Comparison of ENCODE assay signal across 38 cellular contexts in genomic region chr21:30497065-30497464, GRCh38. TPM values are rescaled to one million over a fixed set of nuclear protein-coding genes. Genes with fewer than 3 reads are reported as not detected.
"Had no signal": no experiment of that assay in that cellular context is flagged by ENCODE, and none has a peak within 500 bp of the region (broad histone marks: within the 10 kb centered on the region; RNA-seq: fewer than 3 reads in every experiment).

Gene KRTAP19-4, minus strand, starts transcription at chr21:30497165. Its CDS starts 55 bp downstream, at chr21:30497110.

- H3K4me3 ChIP-seq: ascending aorta, body of pancreas, breast epithelium, cardiac muscle cell had no signal

- H3K4me1 ChIP-seq: adrenal gland, ascending aorta, body of pancreas, breast epithelium had no signal

- H3K27ac ChIP-seq: adrenal gland, ascending aorta, body of pancreas, brain microvascular endothelial cell, breast epithelium, cardiac muscle cell had no signal

- H3K27me3 ChIP-seq: adrenal gland, ascending aorta, body of pancreas, brain microvascular endothelial cell, breast epithelium, cardiac muscle cell had no signal

- FAIRE-seq: astrocyte had no signal

- H3K36me3 ChIP-seq: adrenal gland, ascending aorta, brain microvascular endothelial cell, breast epithelium, cardiac muscle cell had no signal

- DNase-seq: activated effector memory CD4-positive, alpha-beta T cell treated with anti-CD3 and anti-CD28 coated beads, Interleukin-2, amount 50 U/mL, for 16 hours; activated effector memory CD4-positive, alpha-beta T cell treated with Interleukin-2 at 50 U/mL for 16 hours; activated gamma-delta T cell; activated gamma-delta T cell treated with Interleukin-2 at 50 U/mL for 16 hours; activated naive CD4-positive, alpha-beta T cell; activated naive CD4-positive, alpha-beta T cell treated with anti-CD3 and anti-CD28 coated beads for 36 hours; activated naive CD4-positive, alpha-beta T cell treated with anti-CD3 and anti-CD28 coated beads, Interleukin-2, amount 10 ng/mL, durations not matched to agents 7 days and 5 days; activated naive CD4-positive, alpha-beta T cell treated with anti-CD3 and anti-CD28 coated beads, Interleukin-2, amount 50 U/mL, for 16 hours; activated naive CD4-positive, alpha-beta T cell treated with Interleukin-2 at 50 U/mL for 16 hours; activated naive CD8-positive, alpha-beta T cell treated with anti-CD3 and anti-CD28 coated beads for 36 hours; activated naive CD8-positive, alpha-beta T cell treated with anti-CD3 and anti-CD28 coated beads, Interleukin-2, amount 10 ng/mL, durations not matched to agents 7 days and 5 days; activated naive CD8-positive, alpha-beta T cell treated with anti-CD3 and anti-CD28 coated beads, Interleukin-2, amount 50 U/mL, for 24 hours; activated T-cell treated with anti-CD3 and anti-CD28 coated beads, Interleukin-2, amount 50 U/mL, for 1 hour; activated T-cell treated with anti-CD3 and anti-CD28 coated beads, Interleukin-2, amount 50 U/mL, for 24 hours; activated T-cell treated with anti-CD3 and anti-CD28 coated beads, Interleukin-2, amount 50 U/mL, for 4 hours; activated T-cell treated with anti-CD3 and anti-CD28 coated beads, Interleukin-2, amount 50 U/mL, for 48 hours; activated T-cell treated with anti-CD3 and anti-CD28 coated beads, Interleukin-2, amount 50 U/mL, for 72 hours; adrenal gland; amniotic stem cell; amygdala; anterior cingulate cortex; aorta; body of pancreas; brain microvascular endothelial cell; caudate nucleus; central memory CD4-positive, alpha-beta T cell; cerebellar nuclear complex had no signal

- H3K9me3 ChIP-seq: ascending aorta, body of pancreas, breast epithelium had no signal

- ATAC-seq: activated naive CD4-positive, alpha-beta T cell treated with anti-CD3 and anti-CD28 coated beads, Interleukin-2, amount 50 U/mL, for 72 hours; activated naive CD8-positive, alpha-beta T cell treated with anti-CD3 and anti-CD28 coated beads, Interleukin-2, amount 50 U/mL, for 24 hours; activated T-cell treated with anti-CD3 and anti-CD28 coated beads, Interleukin-2, amount 50 U/mL, for 4 hours; activated T-cell treated with anti-CD3 and anti-CD28 coated beads, Interleukin-2, amount 50 U/mL, for 72 hours; activated T-helper 17 cell treated with anti-CD3 and anti-CD28 coated beads, Interleukin-2, amount 50 U/mL, for 72 hours; body of pancreas had no signal

RNA-seq across cellular contexts. Expression of gene KRTAP19-4, which starts in this region (rescaled TPM):
- total RNA-seq: activated naive CD4-positive, alpha-beta T cell treated with anti-CD3 and anti-CD28 coated beads for 36 hours; activated naive CD4-positive, alpha-beta T cell treated with anti-CD3 and anti-CD28 coated beads, Interleukin-2, amount 50 U/mL, for 72 hours; activated naive CD8-positive, alpha-beta T cell treated with anti-CD3 and anti-CD28 coated beads for 36 hours; activated naive CD8-positive, alpha-beta T cell treated with anti-CD3 and anti-CD28 coated beads, Interleukin-2, amount 10 ng/mL, durations not matched to agents 7 days and 5 days; activated T-cell treated with anti-CD3 and anti-CD28 coated beads, Interleukin-2, amount 50 U/mL, for 4 hours; activated T-cell treated with anti-CD3 and anti-CD28 coated beads, Interleukin-2, amount 50 U/mL, for 72 hours; activated T-helper 1 cell treated with anti-CD3 and anti-CD28 coated beads, Interleukin-12 subunit alpha, Interleukin-12 subunit beta, Interleukin-2, Interleukin-4 antibody, amounts not matched to agents 30 ng/mL and 10 ng/mL and 1 ng/mL, durations not matched to agents 14 hours and 24 hours and 36 hours; activated T-helper 17 cell treated with anti-CD3 and anti-CD28 coated beads, Interleukin-2, amount 50 U/mL, for 72 hours; activated T-helper 2 cell treated with anti-CD3 and anti-CD28 coated beads, Interferon-gamma antibody, Interleukin-2, Interleukin-4, amounts not matched to agents 10 μg/mL and 5 μg/mL and 100 μg/mL, durations not matched to agents 14 hours and 24 hours and 36 hours; adrenal gland; aorta; ascending aorta; astrocyte; body of pancreas; breast epithelium; cardiac muscle cell; cardiac septum; cerebellum; chondrocyte had no signal
